In genomic region chr7:94529516-94529915, GRCh38 we compare ENCODE assay signal across 18 cellular contexts. TPM values are rescaled to one million over a fixed set of nuclear protein-coding genes. Genes with fewer than 3 reads are reported as not detected.
DNase-seq lines count a peak whose midpoint lies in the region; TF ChIP-seq lines count a peak whose summit lies in the region.
"Had no signal": no experiment of that assay in that cellular context is flagged by ENCODE, and none has a peak within 500 bp of the region (broad histone marks: within the 10 kb centered on the region; RNA-seq: fewer than 3 reads in every experiment).

No MANE protein-coding gene starts in this region.

- intact Hi-C loops in A673 (cut with micrococcal nuclease; ENCODE audit: unreplicated experiment), result no loop called here

- no peak for TF ChIP-seq CTCF in A673 (conservative IDR thresholded peaks at IDR 0.05; ENCODE audit: low read depth, low read length)
- TF ChIP-seq CTCF in astrocyte of the spinal cord (IDR thresholded peaks at IDR 0.05; ENCODE audit: low read depth, low read length), result no peak

- H3K4me3 ChIP-seq in A673 (ENCODE audit: low read depth, low read length, poor library complexity, severe bottlenecking) (no peak overlapping the region), astrocyte of the spinal cord (ENCODE audit: low read depth, low read length) (no peak overlapping the region)
- H3K4me3 ChIP-seq: lower lobe of right lung, pancreas had no signal

- BruUV-seq in A673 (replicated peaks; lab: Mats Ljungman, UMichigan), result no TSS peak

- H3K36me3 ChIP-seq in A673 (ENCODE audit: insufficient read depth, low read length, poor library complexity, severe bottlenecking), result peaks cover 3% of the 10 kb centered on the region

- CTCF ChIA-PET in A673 (lab: Charles Lee), result no interaction called here

- no peaks in the 10 kb centered on the region for H3K9me3 ChIP-seq in A673 (ENCODE audit: low read depth, low read length, poor library complexity, severe bottlenecking)
- H3K9me3 ChIP-seq: lower lobe of right lung, pancreas had no signal

- POLR2A ChIA-PET in A673 (lab: Charles Lee; ENCODE audit: low non-redundant PET), result interaction anchor here (0.5 kb wide), 1 partner anchor 129 kb away, joined by 7 read pairs; no protein-coding TSS in a partner anchor

- peaks cover 20% of the 10 kb centered on the region for H3K4me1 ChIP-seq in A673 (ENCODE audit: insufficient read depth, low read length, poor library complexity, severe bottlenecking)
- H3K4me1 ChIP-seq: lower lobe of right lung, pancreas had no signal

- no peak overlapping the region for H3K27ac ChIP-seq in A673 (ENCODE audit: low read depth, low read length, poor library complexity, severe bottlenecking)
- H3K27ac ChIP-seq: lower lobe of right lung, pancreas had no signal

- DNase-seq in A673 (ENCODE audit: low spot score) (peak; percentile 15), GM04504 (ENCODE audit: low read depth) (peak; percentile 34), astrocyte of the spinal cord (ENCODE audit: low read depth, low spot score) (peak; percentile 73), kidney tubule cell (ENCODE audit: low spot score) (peak; percentile 52), DMS79 (lab: John Stamatoyannopoulos, UW) (no peak), superior temporal gyrus (ENCODE audit: extremely low spot score) (no peak), CD1c-positive myeloid dendritic cell (ENCODE audit: extremely low spot score) (no peak)
- DNase-seq in stimulated activated CD4-positive, alpha-beta T cell treated with anti-CD3 and anti-CD28 coated beads, Interleukin-1b, Interleukin-23, amount 100 ng/mL, for 48 hours, result no peak
- DNase-seq: activated CD4-positive, alpha-beta T cell treated with anti-CD3 and anti-CD28 coated beads for 1 hour; activated naive CD8-positive, alpha-beta T cell treated with anti-CD3 and anti-CD28 coated beads, Interleukin-2, amount 10 ng/mL, durations not matched to agents 7 days and 5 days; CD4-positive, CD25-positive, alpha-beta regulatory T cell; DMS153; effector CD4-positive, alpha-beta T cell; lower lobe of right lung; NCI-H1048; pancreas; RPMI8226; stimulated activated CD4-positive, alpha-beta T cell treated with anti-CD3 and anti-CD28 coated beads, Interleukin-2, amount 100 ng/mL, for 48 hours had no signal

- H3K27me3 ChIP-seq in A673 (replicated peaks; ENCODE audit: insufficient read depth, low read depth, low read length, poor library complexity), result no peaks in the 10 kb centered on the region
- H3K27me3 ChIP-seq: pancreas had no signal

- in situ Hi-C loops in astrocyte of the spinal cord (cut with HindIII; ENCODE audit: low sequenced_read_pairs), result no loop called here

RNA-seq across cellular contexts. Expression of gene CASD1, which starts 19.9 kb away (rescaled TPM):
- 17.0 and 19.6 TPM in 2 replicates for total RNA-seq in A673 (2021)

Comparison
In these comparisons a context has a peak if more than half of its experiments do, and no peak if none do; other contexts are left out.
1. DNase-seq: peak in A673 (single experiment), GM04504 (single experiment), astrocyte of the spinal cord (single experiment) and kidney tubule cell (single experiment); none in DMS79 (single experiment), superior temporal gyrus (single experiment), stimulated activated CD4-positive, alpha-beta T cell treated with anti-CD3 and anti-CD28 coated beads, Interleukin-1b, Interleukin-23, amount 100 ng/mL, for 48 hours (single experiment) and CD1c-positive myeloid dendritic cell (single experiment).